8 cellular contexts compared by ENCODE assay signal in the genomic region with DNA sequence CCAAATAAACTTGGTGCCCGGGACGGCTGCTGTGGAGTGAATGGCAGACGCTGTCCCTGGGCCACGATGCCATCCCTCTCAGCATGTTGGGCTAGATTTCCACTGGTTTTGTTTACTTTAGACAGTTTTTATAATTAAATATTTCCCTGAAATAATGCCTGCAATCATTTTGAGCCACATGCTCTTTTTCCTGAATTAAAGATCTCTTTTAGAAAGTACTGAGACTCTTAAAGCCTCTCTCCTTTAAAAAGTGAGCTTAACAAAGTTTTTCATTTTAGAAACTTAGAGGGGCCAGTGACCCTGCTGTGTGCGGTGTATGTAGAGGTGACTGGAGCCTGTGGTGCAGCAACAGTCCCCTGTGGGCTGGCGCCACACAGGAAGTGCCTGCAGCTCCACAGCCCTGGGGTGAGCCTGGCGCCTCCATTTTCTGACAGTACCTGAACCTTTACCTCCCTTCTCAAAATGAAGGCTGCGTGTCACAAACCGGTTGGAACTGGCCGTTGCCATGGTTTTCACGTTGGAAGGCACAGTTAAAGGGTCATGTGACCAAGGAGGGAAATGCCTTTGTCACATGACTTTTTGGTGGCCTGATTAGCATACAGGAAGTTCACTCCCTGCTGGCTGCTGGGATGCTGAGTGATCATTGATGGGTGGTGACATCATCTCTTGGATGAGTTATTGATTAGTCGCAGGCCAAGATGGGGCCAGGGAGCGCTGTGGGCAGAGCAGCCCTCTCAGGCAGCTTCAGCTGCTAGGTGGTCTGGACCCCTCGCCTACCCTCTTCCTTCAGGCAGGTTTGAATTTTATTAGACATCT. TPM values are rescaled to one million over a fixed set of nuclear protein-coding genes. Genes with fewer than 3 reads are reported as not detected.
A peak's percentile ranks its signal among the peaks of the same experiment; 100 is the strongest.
DNase-seq lines count a peak whose midpoint lies in the region; ATAC-seq and TF ChIP-seq lines count a peak whose summit lies in the region.

No MANE protein-coding gene starts in this region.

- peak overlapping the region; percentile 99 for H3K27ac Mint-ChIP-seq in GM23338
- peak overlapping the region; percentile 94 to 98 (median 98) for H3K27ac Mint-ChIP-seq in immature natural killer cell

- H3K4me3 ChIP-seq in DOHH2 (ENCODE audit: low read length) (peak overlapping the region; percentile 27), GM23338 (no peak overlapping the region), WI38 (ENCODE audit: low read depth, low read length) (peak overlapping the region; percentile 21; the same call in 1 of the 2 replicates), mammary epithelial cell (replicated peaks in 1 of 3; ENCODE audit: insufficient read depth in 1 of 3, low read depth in 2 of 3, low read length in 3 of 3) (no peak overlapping the region), spleen (peak overlapping the region in 3 of 8 donors; percentile 15 to 50 (median 20))

- H3K4me1 Mint-ChIP-seq in GM23338: peaks cover 58% of the 10 kb centered on the region
- peaks cover 50 to 53% of the 10 kb centered on the region in 2 donors for H3K4me1 Mint-ChIP-seq in immature natural killer cell

- no peak overlapping the region for H2AFZ ChIP-seq in GM23338
- peak overlapping the region; percentile 53 for H2AFZ ChIP-seq in mammary epithelial cell (ENCODE audit: low read depth, low read length)

- peaks cover 64% of the 10 kb centered on the region for H3K4me1 ChIP-seq in DOHH2 (ENCODE audit: control insufficient read depth, low read length)
- H3K4me1 ChIP-seq in GM23338 (ENCODE audit: insufficient read depth): peaks cover 32% of the 10 kb centered on the region
- H3K4me1 ChIP-seq in mammary epithelial cell (ENCODE audit: insufficient read depth, low read length): peaks cover 37% of the 10 kb centered on the region
- peaks cover 56 to 90% (median 69%) of the 10 kb centered on the region in 6 donors for H3K4me1 ChIP-seq in spleen

- in situ Hi-C loops in mammary epithelial cell (cut with MboI; ENCODE audit: low sequenced_read_pairs in 2 of 2): loop anchor here in 1 of 2 donors (25.0 kb wide), 1 partner anchor 327 kb away; the partner anchor contains the start of gene MEF2B

- H4K20me1 ChIP-seq in DOHH2 (ENCODE audit: control insufficient read depth, insufficient read depth, low read depth, low read length) (peaks cover 8% of the 10 kb centered on the region; the same call in 1 of the 2 replicates), GM23338 (replicated peaks; ENCODE audit: insufficient read depth) (peaks cover 15% of the 10 kb centered on the region), mammary epithelial cell (ENCODE audit: insufficient read depth, low read length) (no peaks in the 10 kb centered on the region)

- peak; percentile 99 for DNase-seq in GM23338 (ENCODE audit: low spot score)
- DNase-seq in NAMALWA (ENCODE audit: low spot score): peak; percentile 79
- peak; percentile 87 for DNase-seq in mammary epithelial cell
- peak; percentile 84 to 88 (median 84) for DNase-seq in immature natural killer cell
- DNase-seq in spleen: peak; percentile 94

- H3K9me3 ChIP-seq in DOHH2 (ENCODE audit: control insufficient read depth, insufficient read depth, low read length) (no peaks in the 10 kb centered on the region), mammary epithelial cell (replicated peaks; ENCODE audit: insufficient read depth, low read length) (no peaks in the 10 kb centered on the region), spleen (no peaks in the 10 kb centered on the region)

- CTCF ChIA-PET in mammary epithelial cell (lab: Charles Lee; ENCODE audit: low non-redundant PET): interaction anchor here (0.7 kb wide), 1 partner anchor 65 kb away, joined by 3 read pairs; no protein-coding TSS in a partner anchor

- H3F3A ChIP-seq in DOHH2 (ENCODE audit: control insufficient read depth, insufficient read depth) (peaks cover 18% of the 10 kb centered on the region), GM23338 (replicated peaks; ENCODE audit: low read depth) (peaks cover 26% of the 10 kb centered on the region)

- peak overlapping the region; percentile 47 for H3K4me2 ChIP-seq in DOHH2 (ENCODE audit: low read length)
- H3K4me2 ChIP-seq in GM23338: peak overlapping the region; percentile 22
- H3K4me2 ChIP-seq in mammary epithelial cell (ENCODE audit: insufficient read depth, low read depth, low read length): peak overlapping the region; percentile 66

- ATAC-seq in GM23338 (peak; percentile 69), HG02870 (IDR thresholded peaks at IDR 0.05; ENCODE audit: unreplicated experiment) (no peak)

- BruUV-seq in mammary epithelial cell (replicated peaks; lab: Mats Ljungman, UMichigan): TSS peak; percentile 67

- 41% methylated on average over 14 of the region's 14 CpGs for WGBS in mammary epithelial cell (ENCODE audit: low coverage, missing lambda C conversion rate)
- 26 to 31% (median 29%) methylated on average over 13 to 14 of the region's 14 CpGs for WGBS in spleen, 5 donors

- peak overlapping the region; percentile 62 for H3K27ac ChIP-seq in DOHH2 (ENCODE audit: low read depth, low read length)
- H3K27ac ChIP-seq in GM23338 (ENCODE audit: low read depth): peak overlapping the region; percentile 92
- peak overlapping the region; percentile 38 for H3K27ac ChIP-seq in mammary epithelial cell (ENCODE audit: insufficient read depth, low read depth, low read length)
- peak overlapping the region; percentile 76 to 88 (median 84) for H3K27ac ChIP-seq in spleen

- H3K4me3 Mint-ChIP-seq in GM23338 (peak overlapping the region; percentile 59), immature natural killer cell (peak overlapping the region; percentile 75 to 88 (median 78))

- TF ChIP-seq POLR2A in spleen (IDR thresholded peaks at IDR 0.05): no peak

- peaks cover 24% of the 10 kb centered on the region for H3K27me3 Mint-ChIP-seq in GM23338 (ENCODE audit: insufficient read depth, low read depth, poor library complexity)
- H3K27me3 Mint-ChIP-seq in immature natural killer cell (ENCODE audit: low read depth in 3 of 3): peaks cover 0 to 37% (median 22%) of the 10 kb centered on the region in 3 donors

- H3K9me2 ChIP-seq in DOHH2 (replicated peaks; ENCODE audit: control insufficient read depth, low read length) (no peaks in the 10 kb centered on the region), GM23338 (ENCODE audit: insufficient read depth) (no peaks in the 10 kb centered on the region)

- H3K36me3 Mint-ChIP-seq in GM23338 (ENCODE audit: low read depth) (peaks cover 28% of the 10 kb centered on the region), immature natural killer cell (peaks cover 0 to 3% (median 0%) of the 10 kb centered on the region in 3 donors)

- dilution Hi-C loops in mammary epithelial cell (cut with HindIII; ENCODE audit: low sequenced_read_pairs): no loop called here

- intact Hi-C loops in mammary epithelial cell (cut with micrococcal nuclease) (loop anchor here (5.0 kb wide), 1 partner anchor 102 kb away; no protein-coding TSS in a partner anchor), spleen (cut with DNase I; ENCODE audit: low total_unique reads) (loop anchor here (10.0 kb wide), 1 partner anchor 84 kb away; the partner anchor contains the start of gene GATAD2A)

- H3K9me3 Mint-ChIP-seq in GM23338 (no peaks in the 10 kb centered on the region), immature natural killer cell (no peaks in the 10 kb centered on the region)

- H3K27me3 ChIP-seq in DOHH2 (ENCODE audit: control insufficient read depth, low read length) (no peaks in the 10 kb centered on the region), GM23338 (ENCODE audit: insufficient read depth) (no peaks in the 10 kb centered on the region), mammary epithelial cell (ENCODE audit: insufficient read depth, low read length) (no peaks in the 10 kb centered on the region), spleen (replicated peaks in 1 of 7) (no peaks in the 10 kb centered on the region)

- TF ChIP-seq CTCF in DOHH2 (IDR thresholded peaks at IDR 0.05; ENCODE audit: low read depth, low read length, poor library complexity, severe bottlenecking) (no peak), GM23338 (conservative IDR thresholded peaks at IDR 0.05; ENCODE audit: low read depth in 2 of 2) (no peak), WI38 (IDR thresholded peaks at IDR 0.05; ENCODE audit: low read depth, low read length) (no peak), mammary epithelial cell (conservative IDR thresholded peaks at IDR 0.05 in 1 of 2, IDR thresholded peaks at IDR 0.05 in 1 of 2; ENCODE audit: extremely low read depth in 1 of 2, insufficient read depth in 1 of 2, low read depth in 1 of 2, low read length in 2 of 2) (no peak), spleen (IDR thresholded peaks at IDR 0.05 in 8 of 11, conservative IDR thresholded peaks at IDR 0.05 in 3 of 11) (peak in 3 of 11 experiments; percentile 10 to 21 (median 11))

- H3K9ac ChIP-seq in mammary epithelial cell (ENCODE audit: insufficient read depth, low read length): no peak overlapping the region

- H3K79me2 ChIP-seq in DOHH2 (ENCODE audit: control insufficient read depth, low read length): peaks cover 87% of the 10 kb centered on the region
- peaks cover 58% of the 10 kb centered on the region for H3K79me2 ChIP-seq in GM23338 (replicated peaks; ENCODE audit: insufficient read depth)
- peaks cover 92% of the 10 kb centered on the region for H3K79me2 ChIP-seq in mammary epithelial cell (ENCODE audit: insufficient read depth, low read length)

- H3K36me3 ChIP-seq in DOHH2 (ENCODE audit: control insufficient read depth, low read length) (peaks cover 49% of the 10 kb centered on the region), GM23338 (ENCODE audit: insufficient read depth) (peaks cover 3% of the 10 kb centered on the region; the same call in 1 of the 2 replicates), mammary epithelial cell (ENCODE audit: insufficient read depth, low read length) (peaks cover 8% of the 10 kb centered on the region), spleen (peaks cover 0 to 55% (median 19%) of the 10 kb centered on the region in 6 donors)

RNA-seq across cellular contexts. Expression of gene TSSK6, which starts 26.3 kb away (rescaled TPM):
- 4.5 and 4.9 TPM in 2 replicates for total RNA-seq in GM23338 (2014; rRNA removed; shearing (Covaris generic))
- polyA plus RNA-seq in GM23338 (2016; fragmentation: Nextera tagmentation; extraction: Ambion mirVana) (0.28 and 0.63 TPM in 2 replicates), mammary epithelial cell (0.88 TPM), immature natural killer cell (under 1 TPM in 2 of 3 donors, not detected in 1; 0.66 to 0.96 TPM), spleen (1 to 10 TPM; 1.7 to 3.3 (median 2.4) TPM)
- total RNA-seq in mammary epithelial cell (1 to 10 TPM; 2.7 to 2.8 TPM), spleen (1 to 10 TPM; 2.3 to 5.6 (median 3.7) TPM)
- polyA minus RNA-seq in mammary epithelial cell: not detected

RNA-seq across cellular contexts. Expression of gene NDUFA13, which starts 26.9 kb away (rescaled TPM):
- total RNA-seq in GM23338 (2014; rRNA removed; shearing (Covaris generic)): 37.6 and 143 TPM in 2 replicates
- polyA plus RNA-seq in GM23338 (2016; fragmentation: Nextera tagmentation; extraction: Ambion mirVana): 598 and 619 TPM in 2 replicates
- total RNA-seq in mammary epithelial cell: 100 to 1,000 TPM; 136 to 221 TPM
- polyA plus RNA-seq in mammary epithelial cell: 444 TPM
- 141 TPM for polyA minus RNA-seq in mammary epithelial cell
- 100 to 1,000 TPM; 242 to 566 (median 301) TPM for polyA plus RNA-seq in immature natural killer cell
- total RNA-seq in spleen: 100 to 1,000 TPM in 4 of 7 donors, 10 to 100 TPM in 3; 24.0 to 216 (median 182) TPM
- 100 to 1,000 TPM; 203 to 224 (median 204) TPM for polyA plus RNA-seq in spleen

RNA-seq across cellular contexts. Expression of gene YJEFN3, which starts 39.6 kb away (rescaled TPM):
- 0.85 and 3.5 TPM in 2 replicates for total RNA-seq in GM23338 (2014; rRNA removed; shearing (Covaris generic))
- polyA plus RNA-seq in GM23338 (2016; fragmentation: Nextera tagmentation; extraction: Ambion mirVana) (3.7 and 6.5 TPM in 2 replicates), mammary epithelial cell (0.68 TPM), immature natural killer cell (under 1 TPM in 1 of 3 donors, not detected in 2; 0.21 TPM), spleen (10 to 100 TPM; 10.4 to 22.7 (median 13.0) TPM)
- total RNA-seq in mammary epithelial cell (1 to 10 TPM in 1 of 2 donors, under 1 TPM in 1; 0.17 to 4.1 TPM), spleen (1 to 10 TPM; 1.3 to 4.8 (median 3.2) TPM)
- 0.16 TPM for polyA minus RNA-seq in mammary epithelial cell

RNA-seq across cellular contexts. Expression of gene CILP2, which starts 49.0 kb away (rescaled TPM):
- total RNA-seq in GM23338 (2014; rRNA removed; shearing (Covaris generic)): 17.0 and 21.6 TPM in 2 replicates
- polyA plus RNA-seq in GM23338 (2016; fragmentation: Nextera tagmentation; extraction: Ambion mirVana): 4.0 and 5.0 TPM in 2 replicates
- 1 to 10 TPM in 1 of 2 donors, under 1 TPM in 1; 0.67 to 1.1 TPM for total RNA-seq in mammary epithelial cell
- 0.12 TPM for polyA plus RNA-seq in mammary epithelial cell
- 0.36 TPM for polyA minus RNA-seq in mammary epithelial cell
- polyA plus RNA-seq in immature natural killer cell: not detected
- total RNA-seq in spleen: 1 to 10 TPM in 1 of 7 donors, under 1 TPM in 5, not detected in 1; 0.36 to 1.3 (median 0.61) TPM
- polyA plus RNA-seq in spleen: under 1 TPM; 0.15 to 0.38 (median 0.35) TPM

Comparison
In these comparisons a context has a peak if more than half of its experiments do, and no peak if none do; other contexts are left out.
1. H3K27ac ChIP-seq: peak in every context shown above with its lines; median percentile 92 in GM23338; 84 in spleen; 62 in DOHH2; 38 in mammary epithelial cell.
2. H3K4me3 ChIP-seq: peak in DOHH2 (single experiment) and WI38 (single experiment); none in GM23338 (single experiment) and mammary epithelial cell (0 of 3).
3. Peak in every context shown above with its lines, with median percentiles within 50 percentile points of each other: H3K4me2 ChIP-seq and DNase-seq.